ENCODE assay signal across 8 cellular contexts in genomic region chr1:226634156-226634588, GRCh38.
DNase-seq lines count a peak whose midpoint lies in the region; ATAC-seq and TF ChIP-seq lines count a peak whose summit lies in the region.

No MANE protein-coding gene starts in this region.

- no peak overlapping the region for H3K4me2 ChIP-seq in osteoblast (ENCODE audit: insufficient read depth, low read length)

- peaks cover 57% of the 10 kb centered on the region for H3K36me3 Mint-ChIP-seq in activated T-helper 2 cell treated with anti-CD3 and anti-CD28 coated beads, Interferon-gamma antibody, Interleukin-2, Interleukin-4, amounts not matched to agents 10 μg/mL and 5 μg/mL and 100 μg/mL, durations not matched to agents 14 hours and 24 hours and 36 hours (ENCODE audit: low read depth)

- H3K9me3 Mint-ChIP-seq in activated T-helper 2 cell treated with anti-CD3 and anti-CD28 coated beads, Interferon-gamma antibody, Interleukin-2, Interleukin-4, amounts not matched to agents 10 μg/mL and 5 μg/mL and 100 μg/mL, durations not matched to agents 14 hours and 24 hours and 36 hours = no peaks in the 10 kb centered on the region

- intact Hi-C loops in activated T-helper 2 cell treated with anti-CD3 and anti-CD28 coated beads, Interferon-gamma antibody, Interleukin-2, Interleukin-4, amounts not matched to agents 10 μg/mL and 5 μg/mL and 100 μg/mL, durations not matched to agents 14 hours and 24 hours and 36 hours (cut with micrococcal nuclease) = loop anchor here (1.0 to 2.0 kb wide), 5 partner anchors 21 to 194 kb away; partner anchors contain the start of gene ITPKB

- H3K27ac Mint-ChIP-seq in activated T-helper 2 cell treated with anti-CD3 and anti-CD28 coated beads, Interferon-gamma antibody, Interleukin-2, Interleukin-4, amounts not matched to agents 10 μg/mL and 5 μg/mL and 100 μg/mL, durations not matched to agents 14 hours and 24 hours and 36 hours = no peak overlapping the region

- H3K4me1 ChIP-seq in Peyer's patch (peaks cover 0 to 30% (median 28%) of the 10 kb centered on the region in 4 donors), osteoblast (ENCODE audit: insufficient read depth, low read length) (no peaks in the 10 kb centered on the region)

- H3K27ac ChIP-seq in Peyer's patch (peak overlapping the region; percentile 31 to 85 (median 62)), osteoblast (ENCODE audit: low read depth, low read length) (no peak overlapping the region), temporal lobe (ENCODE audit: low read depth, low read length) (peak overlapping the region; percentile 61)

- H3K79me2 ChIP-seq in osteoblast (ENCODE audit: insufficient read depth, low read length) = no peaks in the 10 kb centered on the region

- no peak for TF ChIP-seq POLR2A in Peyer's patch (IDR thresholded peaks at IDR 0.05)

- no peaks in the 10 kb centered on the region for H3K9me3 ChIP-seq in Peyer's patch
- H3K9me3 ChIP-seq in osteoblast (ENCODE audit: low read depth, low read length) = no peaks in the 10 kb centered on the region

- no peaks in the 10 kb centered on the region for H3K27me3 ChIP-seq in Peyer's patch
- H3K27me3 ChIP-seq in osteoblast (ENCODE audit: insufficient read depth, low read length) = peaks cover 10% of the 10 kb centered on the region

- H3K36me3 ChIP-seq in Peyer's patch (peaks cover 0 to 37% (median 0%) of the 10 kb centered on the region in 3 donors), osteoblast (ENCODE audit: insufficient read depth, low read length) (no peaks in the 10 kb centered on the region)

- H3K27me3 Mint-ChIP-seq in activated T-helper 2 cell treated with anti-CD3 and anti-CD28 coated beads, Interferon-gamma antibody, Interleukin-2, Interleukin-4, amounts not matched to agents 10 μg/mL and 5 μg/mL and 100 μg/mL, durations not matched to agents 14 hours and 24 hours and 36 hours (ENCODE audit: low read depth) = no peaks in the 10 kb centered on the region

- H4K20me1 ChIP-seq in osteoblast (ENCODE audit: insufficient read depth, low read length) = no peaks in the 10 kb centered on the region

- H3K4me3 Mint-ChIP-seq in activated T-helper 2 cell treated with anti-CD3 and anti-CD28 coated beads, Interferon-gamma antibody, Interleukin-2, Interleukin-4, amounts not matched to agents 10 μg/mL and 5 μg/mL and 100 μg/mL, durations not matched to agents 14 hours and 24 hours and 36 hours (ENCODE audit: low read depth) = no peak overlapping the region

- DNase-seq in COLO668 (lab: John Stamatoyannopoulos, UW; ENCODE audit: unreplicated experiment) = peak; percentile 83
- DNase-seq in HK-2 (ENCODE audit: unreplicated experiment) = peak; percentile 79
- DNase-seq in Peyer's patch = peak; percentile 86 to 94 (median 91)
- peak; percentile 66 for DNase-seq in activated T-helper 2 cell treated with anti-CD3 and anti-CD28 coated beads, Interferon-gamma antibody, Interleukin-2, Interleukin-4, amounts not matched to agents 10 μg/mL and 5 μg/mL and 100 μg/mL, durations not matched to agents 14 hours and 24 hours and 36 hours (ENCODE audit: low spot score)
- DNase-seq in fibroblast of villous mesenchyme (ENCODE audit: low read depth) = peak; percentile 69
- peak; percentile 95 for DNase-seq in osteoblast (ENCODE audit: insufficient read length, low spot score, missing footprints)

- H3K4me3 ChIP-seq in Peyer's patch (no peak overlapping the region), fibroblast of villous mesenchyme (ENCODE audit: low read depth, low read length) (no peak overlapping the region), osteoblast (ENCODE audit: insufficient read depth, low read length) (no peak overlapping the region)

- H3K4me1 Mint-ChIP-seq in activated T-helper 2 cell treated with anti-CD3 and anti-CD28 coated beads, Interferon-gamma antibody, Interleukin-2, Interleukin-4, amounts not matched to agents 10 μg/mL and 5 μg/mL and 100 μg/mL, durations not matched to agents 14 hours and 24 hours and 36 hours (ENCODE audit: low read depth) = peaks cover 37% of the 10 kb centered on the region

- TF ChIP-seq CTCF in Peyer's patch (IDR thresholded peaks at IDR 0.05) (peak; percentile 88 to 94 (median 90)), fibroblast of villous mesenchyme (IDR thresholded peaks at IDR 0.05; ENCODE audit: insufficient read depth, low read depth, low read length) (peak; percentile 93), osteoblast (IDR thresholded peaks at IDR 0.05; ENCODE audit: extremely low read depth, low read depth, low read length) (peak; percentile 87)

- peak; percentile 73 for ATAC-seq in GM19397 (IDR thresholded peaks at IDR 0.05; ENCODE audit: unreplicated experiment)

- H2AFZ ChIP-seq in osteoblast (ENCODE audit: low read length) = no peak overlapping the region
